9 cellular contexts compared by ENCODE assay signal in the genomic region with DNA sequence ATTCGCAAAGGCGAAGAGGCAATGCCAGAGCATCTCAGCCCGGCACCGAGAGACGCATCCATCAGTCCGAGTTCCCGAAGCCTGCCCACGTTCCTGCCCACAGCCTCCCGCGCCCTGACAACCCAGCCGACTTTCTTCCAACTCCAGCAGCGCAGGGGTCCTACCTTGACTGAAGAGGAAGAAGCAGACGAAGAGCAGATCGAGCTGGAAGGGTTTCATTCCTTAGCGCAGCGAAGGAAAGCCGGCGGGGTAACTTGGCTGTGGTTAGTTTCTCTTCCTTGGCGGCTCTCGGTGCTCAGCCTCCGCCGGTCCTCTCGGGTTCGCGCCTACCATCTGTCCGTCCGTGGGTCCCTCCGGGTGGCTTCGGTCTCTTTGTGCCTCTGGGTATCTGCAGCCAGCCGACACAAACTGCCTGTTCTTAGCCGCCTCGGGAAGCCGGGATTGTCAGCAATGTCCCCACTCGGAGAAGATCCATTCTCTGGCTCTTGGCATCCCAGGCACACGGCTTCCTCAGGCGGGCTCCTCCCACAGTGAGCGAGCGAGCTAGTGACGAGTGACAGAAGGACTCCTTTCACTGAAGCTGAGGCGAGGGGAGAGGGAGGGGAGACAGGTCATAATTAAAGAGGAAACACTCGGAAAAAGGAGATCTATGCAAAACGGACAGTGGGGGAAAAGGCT. TPM values are rescaled to one million over a fixed set of nuclear protein-coding genes. Genes with fewer than 3 reads are reported as not detected.
DNase-seq lines count a peak whose midpoint lies in the region; ATAC-seq and TF ChIP-seq lines count a peak whose summit lies in the region.
"Had no signal": no experiment of that assay in that cellular context is flagged by ENCODE, and none has a peak within 500 bp of the region (broad histone marks: within the 10 kb centered on the region; RNA-seq: fewer than 3 reads in every experiment).

A gene (minus strand): TSS at position 480 of the 678 bp plus-strand sequence.

- peaks cover 62% of the 10 kb centered on the region for H3K79me2 ChIP-seq in GM23248 (ENCODE audit: insufficient read depth)

- TF ChIP-seq CTCF in sigmoid colon (IDR thresholded peaks at IDR 0.05): no peak
- no peak for TF ChIP-seq CTCF in body of pancreas (IDR thresholded peaks at IDR 0.05)

- in situ Hi-C loops in GM23248 (cut with MboI): no loop called here

- WGBS in GM23248 (ENCODE audit: low coverage in 1 of 2, low lambda C conversion rate in 2 of 2, missing lambda C conversion rate in 2 of 2), 2 experiments: 1 to 2% methylated on average over 39 to 42 of the region's 42 CpGs
- 2 to 4% methylated on average over 42 of the region's 42 CpGs for WGBS in sigmoid colon, 2 donors
- WGBS in body of pancreas, 2 donors: 2 to 5% methylated on average over 26 to 42 of the region's 42 CpGs

- H3K9me2 ChIP-seq in GM23248 (ENCODE audit: insufficient read depth): no peaks in the 10 kb centered on the region

- H3K27ac ChIP-seq in GM23248 (peak within 1 kb of the TSS; percentile 25), SK-N-MC (no peak within 1 kb of the TSS), sigmoid colon (no peak within 1 kb of the TSS), body of pancreas (no peak within 1 kb of the TSS)

- peak within 1 kb of the TSS; percentile 82 for H3K9ac ChIP-seq in GM23248
- no peak within 1 kb of the TSS for H3K9ac ChIP-seq in SK-N-MC (ENCODE audit: insufficient read length)

- no peaks in the 10 kb centered on the region for H4K20me1 ChIP-seq in GM23248 (ENCODE audit: insufficient read depth)

- ATAC-seq in left ventricle myocardium superior: peak; percentile 36
- ATAC-seq in GM19463 (IDR thresholded peaks at IDR 0.05; ENCODE audit: unreplicated experiment): no peak
- ATAC-seq in body of pancreas: no peak

- DNase-seq in GM23248 (peak; percentile 80), SK-N-MC (ENCODE audit: low read depth, low spot score) (no peak), left ventricle myocardium superior (peak; percentile 27), sigmoid colon (no peak), HuH-7 (ENCODE audit: low spot score) (no peak), body of pancreas (no peak)
- DNase-seq in stimulated activated CD4-positive, alpha-beta T cell treated with anti-CD3 and anti-CD28 coated beads, Interleukin-4, amount 100 ng/mL, for 1 hour: no peak

- H3K9me3 ChIP-seq in GM23248 (ENCODE audit: low read depth) (no peaks in the 10 kb centered on the region), SK-N-MC (ENCODE audit: low read depth, low read length) (no peaks in the 10 kb centered on the region), sigmoid colon (no peaks in the 10 kb centered on the region), body of pancreas (no peaks in the 10 kb centered on the region)

- H3K4me2 ChIP-seq in GM23248 (ENCODE audit: unreplicated experiment): peak within 1 kb of the TSS; percentile 85

- no peaks in the 10 kb centered on the region for H3K27me3 ChIP-seq in GM23248 (replicated peaks; ENCODE audit: insufficient read depth)
- peaks cover 20 to 94% (median 44%) of the 10 kb centered on the region in 3 donors for H3K27me3 ChIP-seq in sigmoid colon
- peaks cover 3 to 14% of the 10 kb centered on the region in 2 donors for H3K27me3 ChIP-seq in body of pancreas

- H3K36me3 ChIP-seq in GM23248 (ENCODE audit: low read depth): no peaks in the 10 kb centered on the region
- H3K36me3 ChIP-seq in SK-N-MC (ENCODE audit: insufficient read depth, low read length): no peaks in the 10 kb centered on the region
- H3K36me3 ChIP-seq in sigmoid colon: no peaks in the 10 kb centered on the region
- no peaks in the 10 kb centered on the region for H3K36me3 ChIP-seq in body of pancreas (replicated peaks in 1 of 2; ENCODE audit: insufficient read depth in 1 of 2, low read depth in 2 of 2)

- H3K4me3 ChIP-seq in GM23248 (peak within 1 kb of the TSS; percentile 90), SK-N-MC (peak within 1 kb of the TSS; percentile 64), sigmoid colon (peak within 1 kb of the TSS; percentile 27 to 42 (median 38)), body of pancreas (no peak within 1 kb of the TSS)

- intact Hi-C loops in left ventricle myocardium superior (cut with micrococcal nuclease): no loop called here
- intact Hi-C loops in sigmoid colon (cut with DNase I): no loop called here
- intact Hi-C loops in body of pancreas (cut with DNase I): loop anchor here (10.0 kb wide), 1 partner anchor 556 kb away; no protein-coding TSS in a partner anchor

- peaks cover 7% of the 10 kb centered on the region; the same call in 1 of the 2 replicates for H3F3A ChIP-seq in GM23248 (ENCODE audit: insufficient read depth)

- TF ChIP-seq EP300 in sigmoid colon (IDR thresholded peaks at IDR 0.05): no peak

- peaks cover 52% of the 10 kb centered on the region for H3K4me1 ChIP-seq in GM23248 (ENCODE audit: insufficient read depth)
- peaks cover 0 to 22% (median 10%) of the 10 kb centered on the region in 4 donors for H3K4me1 ChIP-seq in sigmoid colon
- peaks cover 17% of the 10 kb centered on the region for H3K4me1 ChIP-seq in body of pancreas

- H2AFZ ChIP-seq in GM23248: peak within 1 kb of the TSS; percentile 77

- no peak for TF ChIP-seq POLR2A in sigmoid colon (IDR thresholded peaks at IDR 0.05)
- no peak for TF ChIP-seq POLR2A in body of pancreas (IDR thresholded peaks at IDR 0.05)

RNA-seq across cellular contexts. Expression of the gene that starts here (rescaled TPM):
- total RNA-seq in GM23248 (2014; rRNA removed; shearing (Covaris generic)): 31.1 and 35.6 TPM in 2 replicates
- polyA plus RNA-seq in GM23248 (2016; fragmentation: Nextera tagmentation; extraction: Ambion mirVana) (16.1 and 17.5 TPM in 2 replicates), sigmoid colon (1 to 10 TPM in 2 of 3 donors, under 1 TPM in 1; under 0.01 to 1.8 (median 1.0) TPM)
- total RNA-seq in left ventricle myocardium superior (0.35 TPM), sigmoid colon (1 to 10 TPM in 2 of 4 donors, under 1 TPM in 2; 0.66 to 3.3 (median 1.3) TPM), body of pancreas (under 1 TPM in 1 of 2 donors, not detected in 1; 0.26 TPM)
- total RNA-seq: SK-MEL-5 had no signal

Comparison
In these comparisons a context has a peak if more than half of its experiments do, and no peak if none do; other contexts are left out.
1. Peak in DNase-seq and ATAC-seq in left ventricle myocardium superior; RNA of the gene not detected or under 1 TPM.
2. H3K4me3 ChIP-seq: peak in GM23248 (single experiment), SK-N-MC (single experiment) and sigmoid colon (4 of 4); none in body of pancreas (0 of 2).